ENCODE assay signal across 1 cellular context in the genomic region with DNA sequence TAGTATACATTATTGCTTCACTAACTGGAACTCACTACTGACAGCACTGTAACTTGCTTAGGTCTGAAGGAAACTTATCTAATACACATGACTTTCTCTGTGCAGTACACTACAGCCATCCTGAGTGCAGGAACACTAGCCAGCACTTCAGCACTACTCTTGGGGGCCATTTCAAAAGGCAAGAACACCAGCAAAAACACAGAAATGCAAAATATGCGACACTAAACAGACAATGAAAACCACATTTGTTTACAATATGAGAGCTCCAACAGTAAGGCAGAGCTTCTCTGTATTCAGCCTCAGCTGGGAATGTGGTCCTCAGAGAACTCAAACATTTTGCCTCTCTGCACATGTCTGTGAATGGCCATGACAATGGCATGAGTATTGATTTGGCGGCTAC.
TF ChIP-seq lines count a peak whose summit lies in the region.

No MANE protein-coding gene starts in this region.

TF ChIP-seq in GM23338, 12 proteins besides CTCF, POLR2A, EP300 and RAD21 (continued from another document):
- no peak for TF ChIP-seq ZNF462 (CRISPR knock-in tag; IDR thresholded peaks at IDR 0.05)
- TF ChIP-seq JUNB (IDR thresholded peaks at IDR 0.05; ENCODE audit: unreplicated experiment): no peak
- no peak for TF ChIP-seq CREB1 (CRISPR knock-in tag; IDR thresholded peaks at IDR 0.05; ENCODE audit: low read depth)
- no peak for TF ChIP-seq ZNF331 (CRISPR knock-in tag; IDR thresholded peaks at IDR 0.05; ENCODE audit: low read depth)
TF ChIP-seq in GM23338: peak in this region for 0.
